Comparison of ENCODE assay signal across 17 cellular contexts in genomic region chr3:159219231-159219630, GRCh38.
"Had no signal": no experiment of that assay in that cellular context is flagged by ENCODE, and none has a peak within 500 bp of the region (broad histone marks: within the 10 kb centered on the region; RNA-seq: fewer than 3 reads in every experiment).

No MANE protein-coding gene starts in this region.

- H3K4me3 ChIP-seq: coronary artery, dorsolateral prefrontal cortex, esophagus muscularis mucosa, gastroesophageal sphincter, heart left ventricle, left lung, lower lobe of right lung, mucosa of descending colon had no signal

- H3K27ac ChIP-seq: coronary artery, dorsolateral prefrontal cortex, esophagus muscularis mucosa, foreskin keratinocyte, gastroesophageal sphincter, heart left ventricle, left lung, lower lobe of right lung had no signal

- DNase-seq: dermis blood vessel endothelial cell; dorsolateral prefrontal cortex; effector CD4-positive, alpha-beta T cell; effector memory CD4-positive, alpha-beta T cell; foreskin keratinocyte; heart left ventricle; hippocampal formation; left cardiac atrium; left lung; left ventricle myocardium superior; lower lobe of right lung; mesenchymal stem cell; mucosa of descending colon; naive B cell had no signal

- H3K4me1 ChIP-seq: esophagus muscularis mucosa, foreskin keratinocyte, gastroesophageal sphincter, heart left ventricle, left lung, lower lobe of right lung had no signal

- H3K9me3 ChIP-seq: esophagus muscularis mucosa, gastroesophageal sphincter, heart left ventricle, left lung, lower lobe of right lung, mucosa of descending colon had no signal

- ATAC-seq: foreskin keratinocyte, gastroesophageal sphincter, heart left ventricle, left cardiac atrium, left lung, left ventricle myocardium superior, lower lobe of right lung, mucosa of descending colon had no signal

- H3K27me3 ChIP-seq: dorsolateral prefrontal cortex, esophagus muscularis mucosa, gastroesophageal sphincter, heart left ventricle, left lung had no signal

- H3K36me3 ChIP-seq: esophagus muscularis mucosa, gastroesophageal sphincter, heart left ventricle, left lung, lower lobe of right lung had no signal
